1 cellular context compared by ENCODE assay signal in genomic region chr16:89565506-89566372, GRCh38.
TF ChIP-seq lines count a peak whose summit lies in the region.

No MANE protein-coding gene starts in this region.

TF ChIP-seq in HepG2, 621 proteins besides CTCF, POLR2A, EP300 and RAD21 (continued from another document and continues in another):
- TF ChIP-seq FOXP4 (CRISPR knock-in tag; IDR thresholded peaks at IDR 0.05) (peak; percentile 36; the same call in 1 of the 2 replicates), ZIK1 (CRISPR knock-in tag; IDR thresholded peaks at IDR 0.05; ENCODE audit: borderline replicate concordance, low read depth) (no peak), ZNF17 (CRISPR knock-in tag; IDR thresholded peaks at IDR 0.05) (no peak), ZSCAN30 (CRISPR knock-in tag; IDR thresholded peaks at IDR 0.05) (no peak; the same call in 1 of the 2 replicates), FLYWCH1 (CRISPR knock-in tag; IDR thresholded peaks at IDR 0.05) (no peak), IKZF1 (IDR thresholded peaks at IDR 0.05) (no peak), ZNF790 (CRISPR knock-in tag; IDR thresholded peaks at IDR 0.05; ENCODE audit: borderline replicate concordance) (0 out of 2 replicates have a peak, but pooled peaks have one; percentile 26), ZNF562 (CRISPR knock-in tag; IDR thresholded peaks at IDR 0.05; ENCODE audit: borderline replicate concordance) (no peak), ZNF253 (CRISPR knock-in tag; IDR thresholded peaks at IDR 0.05; ENCODE audit: borderline replicate concordance) (no peak), ZNF619 (CRISPR knock-in tag; IDR thresholded peaks at IDR 0.05) (peak; percentile 96), MATR3 (CRISPR knock-in tag; IDR thresholded peaks at IDR 0.05) (no peak), ARID5B (CRISPR knock-in tag; IDR thresholded peaks at IDR 0.05) (0 out of 2 replicates have a peak, but pooled peaks have one; percentile 8), REL (CRISPR knock-in tag; conservative IDR thresholded peaks at IDR 0.05) (no peak), MYC (CRISPR knock-in tag; IDR thresholded peaks at IDR 0.05; ENCODE audit: borderline replicate concordance) (no peak), ZFX (CRISPR knock-in tag; IDR thresholded peaks at IDR 0.05; ENCODE audit: low read depth) (peak; percentile 88), ZSCAN29 (CRISPR knock-in tag; conservative IDR thresholded peaks at IDR 0.05) (no peak), MXD4 (CRISPR knock-in tag; IDR thresholded peaks at IDR 0.05) (0 out of 2 replicates have a peak, but pooled peaks have one; percentile 8), ZNF788 (CRISPR knock-in tag; IDR thresholded peaks at IDR 0.05; ENCODE audit: borderline replicate concordance) (0 out of 2 replicates have a peak, but pooled peaks have one; percentile 44), ELF4 (CRISPR knock-in tag; IDR thresholded peaks at IDR 0.05; ENCODE audit: borderline replicate concordance) (no peak), NFATC3 (CRISPR knock-in tag; IDR thresholded peaks at IDR 0.05) (peak; percentile 34; the same call in 1 of the 2 replicates), TEAD2 (CRISPR knock-in tag; IDR thresholded peaks at IDR 0.05) (no peak), MAFG (CRISPR knock-in tag; IDR thresholded peaks at IDR 0.05) (no peak), MZF1 (CRISPR knock-in tag; IDR thresholded peaks at IDR 0.05; ENCODE audit: borderline replicate concordance) (no peak), ZSCAN31 (CRISPR knock-in tag; IDR thresholded peaks at IDR 0.05; ENCODE audit: low read depth) (peak; percentile 71; the same call in 1 of the 2 replicates), HBP1 (CRISPR knock-in tag; IDR thresholded peaks at IDR 0.05; ENCODE audit: low read depth) (no peak), ZNF143 (CRISPR knock-in tag; IDR thresholded peaks at IDR 0.05) (0 out of 2 replicates have a peak, but pooled peaks have one; percentile 25), SP5 (CRISPR knock-in tag; IDR thresholded peaks at IDR 0.05; ENCODE audit: borderline replicate concordance, low read depth) (no peak), KDM5A (IDR thresholded peaks at IDR 0.05; ENCODE audit: borderline replicate concordance, low read length) (no peak), ZNF607 (CRISPR knock-in tag; IDR thresholded peaks at IDR 0.05; ENCODE audit: borderline replicate concordance) (no peak; the same call in 1 of the 2 replicates), ZNF839 (CRISPR knock-in tag; IDR thresholded peaks at IDR 0.05; ENCODE audit: borderline replicate concordance) (peak; percentile 88), ZMYM2 (CRISPR knock-in tag; IDR thresholded peaks at IDR 0.05) (no peak), DNMT1 (CRISPR knock-in tag; IDR thresholded peaks at IDR 0.05) (0 out of 2 replicates have a peak, but pooled peaks have one; percentile 28), POLR2AphosphoS2 (IDR thresholded peaks at IDR 0.05; ENCODE audit: low read depth, low read length) (peak; percentile 81; the same call in 1 of the 2 replicates), DRAP1 (CRISPR knock-in tag; IDR thresholded peaks at IDR 0.05) (no peak)
- TF ChIP-seq, protein P1, sequence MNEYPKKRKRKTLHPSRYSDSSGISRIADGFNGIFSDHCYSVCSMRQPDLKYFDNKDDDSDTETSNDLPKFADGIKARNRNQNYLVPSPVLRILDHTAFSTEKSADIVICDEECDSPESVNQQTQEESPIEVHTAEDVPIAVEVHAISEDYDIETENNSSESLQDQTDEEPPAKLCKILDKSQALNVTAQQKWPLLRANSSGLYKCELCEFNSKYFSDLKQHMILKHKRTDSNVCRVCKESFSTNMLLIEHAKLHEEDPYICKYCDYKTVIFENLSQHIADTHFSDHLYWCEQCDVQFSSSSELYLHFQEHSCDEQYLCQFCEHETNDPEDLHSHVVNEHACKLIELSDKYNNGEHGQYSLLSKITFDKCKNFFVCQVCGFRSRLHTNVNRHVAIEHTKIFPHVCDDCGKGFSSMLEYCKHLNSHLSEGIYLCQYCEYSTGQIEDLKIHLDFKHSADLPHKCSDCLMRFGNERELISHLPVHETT (CRISPR knock-in tag; conservative IDR thresholded peaks at IDR 0.05), result 0 out of 2 replicates have a peak, but pooled peaks have one; percentile 16
- TF ChIP-seq, protein P2, sequence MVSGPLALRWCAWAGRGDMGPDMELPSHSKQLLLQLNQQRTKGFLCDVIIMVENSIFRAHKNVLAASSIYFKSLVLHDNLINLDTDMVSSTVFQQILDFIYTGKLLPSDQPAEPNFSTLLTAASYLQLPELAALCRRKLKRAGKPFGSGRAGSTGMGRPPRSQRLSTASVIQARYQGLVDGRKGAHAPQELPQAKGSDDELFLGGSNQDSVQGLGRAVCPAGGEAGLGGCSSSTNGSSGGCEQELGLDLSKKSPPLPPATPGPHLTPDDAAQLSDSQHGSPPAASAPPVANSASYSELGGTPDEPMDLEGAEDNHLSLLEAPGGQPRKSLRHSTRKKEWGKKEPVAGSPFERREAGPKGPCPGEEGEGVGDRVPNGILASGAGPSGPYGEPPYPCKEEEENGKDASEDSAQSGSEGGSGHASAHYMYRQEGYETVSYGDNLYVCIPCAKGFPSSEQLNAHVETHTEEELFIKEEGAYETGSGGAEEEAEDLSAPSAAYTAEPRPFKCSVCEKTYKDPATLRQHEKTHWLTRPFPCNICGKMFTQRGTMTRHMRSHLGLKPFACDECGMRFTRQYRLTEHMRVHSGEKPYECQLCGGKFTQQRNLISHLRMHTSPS (CRISPR knock-in tag; IDR thresholded peaks at IDR 0.05; ENCODE audit: low read depth), result no peak
- TF ChIP-seq, protein P3, sequence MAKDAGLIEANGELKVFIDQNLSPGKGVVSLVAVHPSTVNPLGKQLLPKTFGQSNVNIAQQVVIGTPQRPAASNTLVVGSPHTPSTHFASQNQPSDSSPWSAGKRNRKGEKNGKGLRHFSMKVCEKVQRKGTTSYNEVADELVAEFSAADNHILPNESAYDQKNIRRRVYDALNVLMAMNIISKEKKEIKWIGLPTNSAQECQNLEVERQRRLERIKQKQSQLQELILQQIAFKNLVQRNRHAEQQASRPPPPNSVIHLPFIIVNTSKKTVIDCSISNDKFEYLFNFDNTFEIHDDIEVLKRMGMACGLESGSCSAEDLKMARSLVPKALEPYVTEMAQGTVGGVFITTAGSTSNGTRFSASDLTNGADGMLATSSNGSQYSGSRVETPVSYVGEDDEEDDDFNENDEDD (CRISPR knock-in tag; IDR thresholded peaks at IDR 0.05; ENCODE audit: borderline replicate concordance), result no peak; the same call in 1 of the 2 replicates
- TF ChIP-seq, protein P4, sequence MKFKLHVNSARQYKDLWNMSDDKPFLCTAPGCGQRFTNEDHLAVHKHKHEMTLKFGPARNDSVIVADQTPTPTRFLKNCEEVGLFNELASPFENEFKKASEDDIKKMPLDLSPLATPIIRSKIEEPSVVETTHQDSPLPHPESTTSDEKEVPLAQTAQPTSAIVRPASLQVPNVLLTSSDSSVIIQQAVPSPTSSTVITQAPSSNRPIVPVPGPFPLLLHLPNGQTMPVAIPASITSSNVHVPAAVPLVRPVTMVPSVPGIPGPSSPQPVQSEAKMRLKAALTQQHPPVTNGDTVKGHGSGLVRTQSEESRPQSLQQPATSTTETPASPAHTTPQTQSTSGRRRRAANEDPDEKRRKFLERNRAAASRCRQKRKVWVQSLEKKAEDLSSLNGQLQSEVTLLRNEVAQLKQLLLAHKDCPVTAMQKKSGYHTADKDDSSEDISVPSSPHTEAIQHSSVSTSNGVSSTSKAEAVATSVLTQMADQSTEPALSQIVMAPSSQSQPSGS (CRISPR knock-in tag; IDR thresholded peaks at IDR 0.05), result no peak
- TF ChIP-seq, protein P5, sequence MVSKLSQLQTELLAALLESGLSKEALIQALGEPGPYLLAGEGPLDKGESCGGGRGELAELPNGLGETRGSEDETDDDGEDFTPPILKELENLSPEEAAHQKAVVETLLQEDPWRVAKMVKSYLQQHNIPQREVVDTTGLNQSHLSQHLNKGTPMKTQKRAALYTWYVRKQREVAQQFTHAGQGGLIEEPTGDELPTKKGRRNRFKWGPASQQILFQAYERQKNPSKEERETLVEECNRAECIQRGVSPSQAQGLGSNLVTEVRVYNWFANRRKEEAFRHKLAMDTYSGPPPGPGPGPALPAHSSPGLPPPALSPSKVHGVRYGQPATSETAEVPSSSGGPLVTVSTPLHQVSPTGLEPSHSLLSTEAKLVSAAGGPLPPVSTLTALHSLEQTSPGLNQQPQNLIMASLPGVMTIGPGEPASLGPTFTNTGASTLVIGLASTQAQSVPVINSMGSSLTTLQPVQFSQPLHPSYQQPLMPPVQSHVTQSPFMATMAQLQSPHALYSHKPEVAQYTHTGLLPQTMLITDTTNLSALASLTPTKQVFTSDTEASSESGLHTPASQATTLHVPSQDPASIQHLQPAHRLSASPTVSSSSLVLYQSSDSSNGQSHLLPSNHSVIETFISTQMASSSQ (IDR thresholded peaks at IDR 0.05; ENCODE audit: low read depth), result no peak
- TF ChIP-seq, protein P5 (CRISPR knock-in tag; IDR thresholded peaks at IDR 0.05; ENCODE audit: borderline replicate concordance), result peak; percentile 47; the same call in 1 of the 2 replicates
- TF ChIP-seq, protein P6, sequence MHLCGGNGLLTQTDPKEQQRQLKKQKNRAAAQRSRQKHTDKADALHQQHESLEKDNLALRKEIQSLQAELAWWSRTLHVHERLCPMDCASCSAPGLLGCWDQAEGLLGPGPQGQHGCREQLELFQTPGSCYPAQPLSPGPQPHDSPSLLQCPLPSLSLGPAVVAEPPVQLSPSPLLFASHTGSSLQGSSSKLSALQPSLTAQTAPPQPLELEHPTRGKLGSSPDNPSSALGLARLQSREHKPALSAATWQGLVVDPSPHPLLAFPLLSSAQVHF (CRISPR knock-in tag; IDR thresholded peaks at IDR 0.05), result no peak
- TF ChIP-seq, protein P7, sequence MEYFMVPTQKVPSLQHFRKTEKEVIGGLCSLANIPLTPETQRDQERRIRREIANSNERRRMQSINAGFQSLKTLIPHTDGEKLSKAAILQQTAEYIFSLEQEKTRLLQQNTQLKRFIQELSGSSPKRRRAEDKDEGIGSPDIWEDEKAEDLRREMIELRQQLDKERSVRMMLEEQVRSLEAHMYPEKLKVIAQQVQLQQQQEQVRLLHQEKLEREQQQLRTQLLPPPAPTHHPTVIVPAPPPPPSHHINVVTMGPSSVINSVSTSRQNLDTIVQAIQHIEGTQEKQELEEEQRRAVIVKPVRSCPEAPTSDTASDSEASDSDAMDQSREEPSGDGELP (IDR thresholded peaks at IDR 0.05; ENCODE audit: borderline replicate concordance, low read depth), result 0 out of 2 replicates have a peak, but pooled peaks have one; percentile 6
